In the genomic region with DNA sequence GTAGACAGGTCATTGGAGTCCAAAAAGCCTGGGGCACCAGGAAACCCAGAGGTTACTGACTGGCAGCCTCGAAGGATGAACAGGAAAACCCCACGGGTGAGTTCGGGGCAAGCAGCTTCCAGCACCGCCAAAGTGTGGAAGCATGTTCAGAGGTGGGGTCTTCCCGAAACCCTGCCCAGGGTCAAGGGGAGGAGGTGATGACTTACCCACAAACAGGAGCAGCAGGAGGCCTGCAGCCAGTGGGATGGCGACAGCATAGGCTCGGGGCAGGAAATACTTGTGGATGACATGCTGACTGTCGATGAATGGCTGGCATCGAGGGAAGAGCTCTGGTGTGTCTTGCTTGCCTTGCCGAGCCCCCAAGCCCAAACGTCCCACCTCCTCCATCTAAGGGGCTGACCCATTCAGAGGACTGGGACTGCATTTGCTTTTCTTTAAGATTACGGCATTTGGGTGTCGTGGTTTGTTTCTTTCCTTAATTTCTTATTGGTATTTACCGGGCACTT, we compare ENCODE assay signal across 10 cellular contexts. TPM values are rescaled to one million over a fixed set of nuclear protein-coding genes. Genes with fewer than 3 reads are reported as not detected.
DNase-seq lines count a peak whose midpoint lies in the region; ATAC-seq, FAIRE-seq and TF ChIP-seq lines count a peak whose summit lies in the region.
"Had no signal": no experiment of that assay in that cellular context is flagged by ENCODE, and none has a peak within 500 bp of the region (broad histone marks: within the 10 kb centered on the region; RNA-seq: fewer than 3 reads in every experiment).

No MANE protein-coding gene starts in this region.

- no peak for TF ChIP-seq CTCF in AG04450 (IDR thresholded peaks at IDR 0.05; ENCODE audit: low read depth, low read length)
- TF ChIP-seq CTCF in HL-60 (IDR thresholded peaks at IDR 0.05; ENCODE audit: insufficient read depth, low read length): no peak
- TF ChIP-seq CTCF in astrocyte (IDR thresholded peaks at IDR 0.05; ENCODE audit: insufficient read depth, low read depth, low read length): no peak

- POLR2A ChIA-PET in AG04450 (lab: Yijun Ruan, JAX): no interaction called here

- H3K27me3 ChIP-seq in AG04450 (ENCODE audit: control insufficient read depth, insufficient read depth, low read length) (no peaks in the 10 kb centered on the region), HL-60 (ENCODE audit: insufficient read depth, poor library complexity, severe bottlenecking) (peaks cover 2% of the 10 kb centered on the region), astrocyte (ENCODE audit: insufficient read depth, low read length) (no peaks in the 10 kb centered on the region), mucosa of rectum (ENCODE audit: control insufficient read depth in 2 of 2, insufficient read depth in 2 of 2, low read length in 2 of 2) (no peaks in the 10 kb centered on the region), small intestine (ENCODE audit: control insufficient read depth in 2 of 2, insufficient read depth in 2 of 2, low read length in 2 of 2) (no peaks in the 10 kb centered on the region)

- peak overlapping the region; percentile 97 for H3K4me3 Mint-ChIP-seq in astrocyte (ENCODE audit: unreplicated experiment)

- no peak overlapping the region for H3K27ac ChIP-seq in AG04450 (ENCODE audit: low read depth, low read length)
- H3K27ac ChIP-seq in HL-60 (replicated peaks): no peak overlapping the region
- H3K27ac ChIP-seq in astrocyte (ENCODE audit: low read depth, low read length): no peak overlapping the region
- no peak overlapping the region for H3K27ac ChIP-seq in mucosa of rectum (ENCODE audit: low read depth in 2 of 2, low read length in 2 of 2)
- H3K27ac ChIP-seq in small intestine (ENCODE audit: low read depth in 1 of 2, low read length in 1 of 2): no peak overlapping the region

- no peak for DNase-seq in AG04450 (ENCODE audit: low read depth, low spot score)
- no peak for DNase-seq in HL-60 (ENCODE audit: low read depth in 1 of 2, low spot score in 1 of 2)
- DNase-seq in astrocyte (ENCODE audit: low read depth): no peak
- DNase-seq in AML-193 (lab: John Stamatoyannopoulos, UW): no peak
- no peak for DNase-seq in small intestine
- DNase-seq: NCI-H187 had no signal

- H3K4me3 ChIP-seq in AG04450 (ENCODE audit: low read depth, low read length): peak overlapping the region; percentile 96
- peak overlapping the region; percentile 91 for H3K4me3 ChIP-seq in HL-60 (replicated peaks; ENCODE audit: insufficient read depth, low read length)
- H3K4me3 ChIP-seq in astrocyte (ENCODE audit: insufficient read depth, low read depth, low read length): peak overlapping the region; percentile 85
- peak overlapping the region; percentile 86 to 93 for H3K4me3 ChIP-seq in mucosa of rectum (ENCODE audit: low read length in 2 of 2)
- peak overlapping the region in 1 of 2 donors; percentile 76 for H3K4me3 ChIP-seq in small intestine (ENCODE audit: low read depth in 1 of 2, low read length in 2 of 2)

- H3K4me1 Mint-ChIP-seq in astrocyte (ENCODE audit: low read depth, unreplicated experiment): peaks cover 12% of the 10 kb centered on the region

- CTCF ChIA-PET in AG04450 (lab: Charles Lee): no interaction called here

- no peaks in the 10 kb centered on the region for H3K9me3 Mint-ChIP-seq in astrocyte (ENCODE audit: unreplicated experiment)

- H3K27me3 Mint-ChIP-seq in astrocyte (ENCODE audit: low read depth, unreplicated experiment): peaks cover 1% of the 10 kb centered on the region

- H3K79me2 ChIP-seq in astrocyte (ENCODE audit: insufficient read depth, low read length): peaks cover 39% of the 10 kb centered on the region

- H3K9me3 ChIP-seq in AG04450 (ENCODE audit: control insufficient read depth, insufficient read depth, low read length) (no peaks in the 10 kb centered on the region; the same call in 1 of the 2 replicates), astrocyte (ENCODE audit: insufficient read depth, low read depth, low read length) (no peaks in the 10 kb centered on the region), mucosa of rectum (ENCODE audit: control insufficient read depth in 2 of 2, low read length in 2 of 2) (no peaks in the 10 kb centered on the region), small intestine (ENCODE audit: control insufficient read depth, low read depth) (no peaks in the 10 kb centered on the region)

- peaks cover 12% of the 10 kb centered on the region for H3K36me3 Mint-ChIP-seq in astrocyte (ENCODE audit: low read depth, unreplicated experiment)

- WGBS in small intestine, 3 donors: 73 to 83% (median 78%) methylated on average over 14 of the region's 14 CpGs

- no peaks in the 10 kb centered on the region for H3K36me3 ChIP-seq in astrocyte (ENCODE audit: insufficient read depth, low read length)
- peaks cover 5 to 8% of the 10 kb centered on the region in 2 donors for H3K36me3 ChIP-seq in mucosa of rectum (ENCODE audit: control insufficient read depth in 2 of 2, insufficient read depth in 2 of 2, low read length in 2 of 2)
- peaks cover 0 to 2% of the 10 kb centered on the region in 2 donors for H3K36me3 ChIP-seq in small intestine (ENCODE audit: control insufficient read depth in 2 of 2, insufficient read depth in 2 of 2, low read length in 2 of 2)

- H3K9ac ChIP-seq in astrocyte (ENCODE audit: low read length) (peak overlapping the region; percentile 91), mucosa of rectum (ENCODE audit: low read depth in 1 of 2, low read length in 2 of 2) (peak overlapping the region in 1 of 2 donors; percentile 72)

- FAIRE-seq in astrocyte (lab: Jason Lieb, UNC) (no peak), small intestine (lab: Jason Lieb, UNC) (no peak)
- FAIRE-seq: G401.6 had no signal

- H3K4me2 ChIP-seq in astrocyte (ENCODE audit: low read length): peak overlapping the region; percentile 97

- no peak overlapping the region for H2AFZ ChIP-seq in astrocyte (ENCODE audit: low read depth, low read length)

- no peak for ATAC-seq in HG02840 (IDR thresholded peaks at IDR 0.05; ENCODE audit: low FRiP score, unreplicated experiment)
- no peak for ATAC-seq in HG02763 (IDR thresholded peaks at IDR 0.05; ENCODE audit: unreplicated experiment)

- peaks cover 26% of the 10 kb centered on the region for H4K20me1 ChIP-seq in astrocyte (ENCODE audit: insufficient read depth, low read length)

- H3K27ac Mint-ChIP-seq in astrocyte (ENCODE audit: unreplicated experiment): peak overlapping the region; percentile 42

- H3K4me1 ChIP-seq in astrocyte (ENCODE audit: insufficient read depth, low read length) (peaks cover 27% of the 10 kb centered on the region), mucosa of rectum (ENCODE audit: control insufficient read depth in 2 of 2, insufficient read depth in 2 of 2, low read length in 2 of 2) (peaks cover 23% of the 10 kb centered on the region in 2 donors), small intestine (ENCODE audit: control insufficient read depth in 2 of 2, insufficient read depth in 1 of 2, low read depth in 1 of 2, low read length in 1 of 2) (peaks cover 9% of the 10 kb centered on the region in 2 donors)

RNA-seq across cellular contexts. Expression of gene DPM2, which starts 1.3 kb away (rescaled TPM):
- polyA plus RNA-seq in AG04450 (2011; rRNA removed): 25.3 and 30.9 TPM in 2 replicates
- 33.6 and 41.2 TPM in 2 replicates for polyA minus RNA-seq in AG04450 (2011; rRNA and poly(A)+ RNA removed)
- 32.7 and 34.3 TPM in 2 replicates for total RNA-seq in astrocyte
- 10 to 100 TPM; 23.2 to 46.0 (median 37.8) TPM for polyA plus RNA-seq in small intestine

RNA-seq across cellular contexts. Expression of gene PIP5KL1, which starts 5.8 kb away (rescaled TPM):
- polyA plus RNA-seq in AG04450 (2011; rRNA removed) (1.2 TPM in 2 replicates), small intestine (under 1 TPM in 2 of 3 donors, not detected in 1; 0.60 to 0.81 TPM)
- polyA minus RNA-seq in AG04450 (2011; rRNA and poly(A)+ RNA removed): 1.2 and 1.3 TPM in 2 replicates
- total RNA-seq in astrocyte: 4.6 and 4.9 TPM in 2 replicates

RNA-seq across cellular contexts. Expression of gene ST6GALNAC4, which starts 19.6 kb away (rescaled TPM):
- 15.0 and 24.3 TPM in 2 replicates for polyA plus RNA-seq in AG04450 (2011; rRNA removed)
- polyA minus RNA-seq in AG04450 (2011; rRNA and poly(A)+ RNA removed): 19.2 and 23.6 TPM in 2 replicates
- 14.5 and 21.7 TPM in 2 replicates for total RNA-seq in astrocyte
- polyA plus RNA-seq in small intestine: 10 to 100 TPM; 20.4 to 34.7 (median 24.6) TPM

RNA-seq across cellular contexts. Expression of gene ST6GALNAC6, which starts 37.0 kb away (rescaled TPM):
- 40.6 and 58.2 TPM in 2 replicates for polyA plus RNA-seq in AG04450 (2011; rRNA removed)
- 47.7 and 59.0 TPM in 2 replicates for polyA minus RNA-seq in AG04450 (2011; rRNA and poly(A)+ RNA removed)
- total RNA-seq in astrocyte: 30.4 and 37.5 TPM in 2 replicates
- 10 to 100 TPM in 2 of 3 donors, 1 to 10 TPM in 1; 2.2 to 31.8 (median 15.4) TPM for polyA plus RNA-seq in small intestine

RNA-seq across cellular contexts. Expression of gene EEIG1, which starts 44.4 kb away (rescaled TPM):
- polyA plus RNA-seq in AG04450 (2011; rRNA removed): 8.3 and 8.6 TPM in 2 replicates
- polyA minus RNA-seq in AG04450 (2011; rRNA and poly(A)+ RNA removed): 5.2 and 11.1 TPM in 2 replicates
- 26.0 and 26.4 TPM in 2 replicates for total RNA-seq in astrocyte
- 100 to 1,000 TPM in 1 of 3 donors, 10 to 100 TPM in 2; 43.9 to 123 (median 69.4) TPM for polyA plus RNA-seq in small intestine
